In the genomic region with DNA sequence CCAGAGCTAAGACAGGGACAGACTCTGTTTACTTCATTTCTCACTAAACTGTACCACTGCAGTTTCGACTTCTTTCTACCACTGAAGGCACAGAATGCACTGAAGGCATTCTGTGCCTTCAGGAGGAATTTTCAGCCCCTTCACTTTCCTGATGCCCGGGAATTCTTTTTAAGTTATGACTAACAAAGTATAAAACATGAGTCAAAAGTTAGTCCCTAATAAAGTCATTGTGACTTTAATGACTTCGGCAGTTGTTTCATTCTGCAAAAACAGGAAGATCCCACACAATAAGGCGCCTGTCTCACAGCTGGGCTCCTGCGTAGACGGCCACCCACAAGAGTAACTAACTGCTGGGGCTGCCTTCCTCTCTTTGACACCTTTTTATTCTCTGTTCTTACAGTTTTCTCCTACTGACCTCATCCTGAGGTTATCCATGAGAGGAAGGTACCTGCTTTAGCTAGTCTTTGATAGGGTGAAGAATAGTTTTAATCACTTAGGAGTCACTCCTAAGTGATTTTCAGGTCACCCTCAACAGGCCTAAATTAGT, we compare ENCODE assay signal across 8 cellular contexts.
DNase-seq lines count a peak whose midpoint lies in the region; ATAC-seq lines count a peak whose summit lies in the region.

No MANE protein-coding gene starts in this region.

- H3K9ac ChIP-seq in HUES64 (ENCODE audit: low read depth, low read length) (no peak overlapping the region; the same call in 1 of the 2 replicates), iPS-20b (ENCODE audit: low read depth, low read length) (peak overlapping the region; percentile 60; the same call in 1 of the 2 replicates)

- peak; percentile 67 for ATAC-seq in GM21576 (IDR thresholded peaks at IDR 0.05; ENCODE audit: unreplicated experiment)

- H3K9me3 ChIP-seq in HUES64 (ENCODE audit: insufficient read depth, low read depth, low read length) (no peaks in the 10 kb centered on the region), iPS-20b (ENCODE audit: insufficient read depth, low read depth, low read length) (no peaks in the 10 kb centered on the region)

- DNase-seq in Daoy (ENCODE audit: low read depth) (peak; percentile 67), NCI-H2171 treated with DMSO at 0.1 percent for 48 hours (lab: John Stamatoyannopoulos, UW) (no peak), NCI-H2029 treated with DMSO at 0.1 percent for 48 hours (lab: John Stamatoyannopoulos, UW) (no peak)
- peak; percentile 55 for DNase-seq in activated CD8-positive, alpha-beta memory T cell treated with anti-CD3 and anti-CD28 coated beads, Interleukin-2, amount 50 U/mL, for 4 hours
- DNase-seq in stimulated activated naive CD4-positive, alpha-beta T cell treated with Interleukin-2 at 50 U/mL for 16 hours (lab: John Stamatoyannopoulos, UW), result peak; percentile 52

- 0 out of 2 replicates have a peak overlapping the region, but pooled peaks have one; percentile 4 for H3K4me3 ChIP-seq in HUES64 (ENCODE audit: low read length)
- peak overlapping the region; percentile 21; the same call in 1 of the 2 replicates for H3K4me3 ChIP-seq in iPS-20b (ENCODE audit: low read length)

- H3K36me3 ChIP-seq in HUES64 (ENCODE audit: insufficient read depth, low read length) (no peaks in the 10 kb centered on the region), iPS-20b (ENCODE audit: insufficient read depth, low read depth, low read length) (no peaks in the 10 kb centered on the region)

- 28% methylated on average over 5 of the region's 6 CpGs for WGBS in HUES64

- H3K27me3 ChIP-seq in HUES64 (ENCODE audit: insufficient read depth, low read length) (no peaks in the 10 kb centered on the region), iPS-20b (ENCODE audit: insufficient read depth, low read length) (no peaks in the 10 kb centered on the region)

- H3K27ac ChIP-seq in HUES64 (ENCODE audit: low read depth, low read length) (peak overlapping the region; percentile 87), iPS-20b (ENCODE audit: low read length) (peak overlapping the region; percentile 72)

- peaks cover 69% of the 10 kb centered on the region for H3K4me1 ChIP-seq in HUES64 (ENCODE audit: insufficient read depth, low read length)
- H3K4me1 ChIP-seq in iPS-20b (ENCODE audit: insufficient read depth, low read length), result peaks cover 75% of the 10 kb centered on the region

Comparison
In these comparisons a context has a peak if more than half of its experiments do, and no peak if none do; other contexts are left out.
1. DNase-seq: peak in Daoy (single experiment), activated CD8-positive, alpha-beta memory T cell treated with anti-CD3 and anti-CD28 coated beads, Interleukin-2, amount 50 U/mL, for 4 hours (single experiment) and stimulated activated naive CD4-positive, alpha-beta T cell treated with Interleukin-2 at 50 U/mL for 16 hours (single experiment); none in NCI-H2171 treated with DMSO at 0.1 percent for 48 hours (single experiment) and NCI-H2029 treated with DMSO at 0.1 percent for 48 hours (single experiment).